In genomic region chr22:47783433-47784366, GRCh38 we compare ENCODE assay signal across 18 cellular contexts.
"Had no signal": no experiment of that assay in that cellular context is flagged by ENCODE, and none has a peak within 500 bp of the region (broad histone marks: within the 10 kb centered on the region; RNA-seq: fewer than 3 reads in every experiment).

No MANE protein-coding gene starts in this region.

- H3K27me3 ChIP-seq: neutrophil, thyroid gland had no signal

- ATAC-seq: activated CD4-positive, CD25-positive, alpha-beta regulatory T cell treated with anti-CD3 and anti-CD28 coated beads, Interleukin-2, amount 50 U/mL, for 24 hours; body of pancreas; gastroesophageal sphincter; left lobe of liver; mucosa of descending colon; naive thymus-derived CD4-positive, alpha-beta T cell; stimulated activated naive B cell treated with anti-CD40 and anti-IgM and Interleukin-4, amounts not matched to agents 10 μg/mL and 1 μg/mL and 100 μg/mL, for 72 hours had no signal

- H3K9me3 ChIP-seq: mucosa of descending colon, neutrophil, thyroid gland had no signal

- DNase-seq: activated CD4-positive, alpha-beta T cell treated with anti-CD3 and anti-CD28 coated beads, Interleukin-2, amount 50 U/mL, for 48 hours; activated effector memory CD4-positive, alpha-beta T cell treated with anti-CD3 and anti-CD28 coated beads, Interleukin-2, amount 50 U/mL, for 16 hours; activated T-cell treated with anti-CD3 and anti-CD28 coated beads, Interleukin-2, amount 50 U/mL, for 48 hours; amniotic stem cell; body of pancreas; mammary epithelial cell; mucosa of descending colon; naive thymus-derived CD4-positive, alpha-beta T cell; retina; stimulated activated CD4-positive, alpha-beta T cell treated with anti-CD3 and anti-CD28 coated beads, Interleukin-2, amount 100 ng/mL, for 48 hours; stimulated activated naive B cell treated with anti-CD40 and anti-IgM and Interleukin-4, amounts not matched to agents 10 μg/mL and 1 μg/mL and 100 μg/mL, for 72 hours; T-helper 2 cell; thyroid gland had no signal

- H3K36me3 ChIP-seq: gastroesophageal sphincter, neutrophil, thyroid gland had no signal

- H3K4me1 ChIP-seq: body of pancreas, gastroesophageal sphincter, parathyroid adenoma, thyroid gland had no signal

- H3K27ac ChIP-seq: body of pancreas, gastroesophageal sphincter, neutrophil, parathyroid adenoma, thyroid gland had no signal

- H3K4me3 ChIP-seq: body of pancreas, gastroesophageal sphincter, mucosa of descending colon, thyroid gland had no signal
